In the genomic region with DNA sequence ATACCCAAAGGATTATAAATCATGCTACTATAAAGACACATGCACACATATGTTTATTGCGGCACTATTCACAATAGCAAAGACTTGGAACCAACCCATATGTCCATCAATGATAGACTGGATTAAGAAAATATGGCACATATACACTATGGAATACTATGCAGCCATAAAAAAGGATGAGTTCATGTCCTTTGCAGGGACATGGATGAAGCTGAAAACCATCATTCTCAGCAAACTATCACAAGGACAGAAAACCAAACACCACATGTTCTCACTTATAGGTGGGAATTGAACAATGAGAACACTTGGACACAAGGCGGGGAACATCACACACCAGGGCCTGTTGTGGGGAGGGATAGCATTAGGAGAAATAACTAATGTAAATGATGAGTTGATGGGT, we compare ENCODE assay signal across 1 cellular context.
TF ChIP-seq lines count a peak whose summit lies in the region.
"Not testable (repeated sequence)": the region's sequence is repeated elsewhere in the genome, so short reads cannot be mapped to it uniquely, and the experiment has no call there.

No MANE protein-coding gene starts in this region.

- POLR2A ChIA-PET in HEK293 (lab: Yijun Ruan, JAX), result not testable (repeated sequence)

- not testable (repeated sequence) for TF ChIP-seq CTCF in HEK293 (tag by site-specific recombination; IDR thresholded peaks at IDR 0.05)

- not testable (repeated sequence) for H3K4me1 ChIP-seq in HEK293 (ENCODE audit: control insufficient read depth, insufficient read depth, low read length)

- not testable (repeated sequence) for H3K27ac ChIP-seq in HEK293 (ENCODE audit: extremely low read depth, low read depth, low read length)

- not testable (repeated sequence) for H3K9me3 ChIP-seq in HEK293 (ENCODE audit: control insufficient read depth, insufficient read depth, low read depth, low read length)

- not testable (repeated sequence) for H3K36me3 ChIP-seq in HEK293 (ENCODE audit: control insufficient read depth in 2 of 2, insufficient read depth in 1 of 2, low read length in 2 of 2)

- CTCF ChIA-PET in HEK293 (lab: Yijun Ruan, JAX), result interaction anchor here (0.6 to 2.3 kb wide), 3 partner anchors 18 to 1136 kb away, joined by 3 to 13 read pairs (median 6); no protein-coding TSS in a partner anchor

- not testable (repeated sequence) for H3K4me3 ChIP-seq in HEK293 (ENCODE audit: low read depth, low read length)

TF ChIP-seq in HEK293, 187 proteins besides CTCF, POLR2A, EP300 and RAD21:
- TF ChIP-seq, protein P1, sequence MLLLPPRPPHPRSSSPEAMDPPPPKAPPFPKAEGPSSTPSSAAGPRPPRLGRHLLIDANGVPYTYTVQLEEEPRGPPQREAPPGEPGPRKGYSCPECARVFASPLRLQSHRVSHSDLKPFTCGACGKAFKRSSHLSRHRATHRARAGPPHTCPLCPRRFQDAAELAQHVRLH (tag by site-specific recombination; IDR thresholded peaks at IDR 0.05), result 0 out of 2 replicates have a peak, but pooled peaks have one; percentile 44
- peak; percentile 98 for TF ChIP-seq ZNF146 (tag by site-specific recombination; IDR thresholded peaks at IDR 0.05)
